Comparison of ENCODE assay signal across 1 cellular context in genomic region chr6:155432293-155432692, GRCh38.
TF ChIP-seq lines count a peak whose summit lies in the region.

No MANE protein-coding gene starts in this region.

TF ChIP-seq in neural cell, 6 proteins besides CTCF, POLR2A, EP300 and RAD21 (continued from another document):
- TF ChIP-seq SMC3 (conservative IDR thresholded peaks at IDR 0.05; ENCODE audit: poor library complexity): no peak
- TF ChIP-seq MXI1 (conservative IDR thresholded peaks at IDR 0.05; ENCODE audit: poor library complexity, severe bottlenecking): no peak
- no peak for TF ChIP-seq POLR2AphosphoS5 (IDR thresholded peaks at IDR 0.05)
TF ChIP-seq in neural cell: peak in this region for 0.
